ENCODE assay signal across 34 cellular contexts in genomic region chr20:59954718-59955117, GRCh38. TPM values are rescaled to one million over a fixed set of nuclear protein-coding genes. Genes with fewer than 3 reads are reported as not detected.
"Had no signal": no experiment of that assay in that cellular context is flagged by ENCODE, and none has a peak within 500 bp of the region (broad histone marks: within the 10 kb centered on the region; RNA-seq: fewer than 3 reads in every experiment).

No MANE protein-coding gene starts in this region.

- H3K4me3 Mint-ChIP-seq: activated CD4-positive, alpha-beta memory T cell treated with anti-CD3 and anti-CD28 coated beads for 36 hours; activated CD4-positive, alpha-beta T cell treated with anti-CD3 and anti-CD28 coated beads, Interleukin-2, amount 10 ng/mL, durations not matched to agents 24 days and 14 days; activated naive CD4-positive, alpha-beta T cell treated with anti-CD3 and anti-CD28 coated beads for 36 hours; activated naive CD8-positive, alpha-beta T cell treated with anti-CD3 and anti-CD28 coated beads for 36 hours; activated T-helper 1 cell treated with anti-CD3 and anti-CD28 coated beads, Interleukin-12 subunit alpha, Interleukin-12 subunit beta, Interleukin-2, Interleukin-4 antibody, amounts not matched to agents 30 ng/mL and 10 ng/mL and 1 ng/mL, durations not matched to agents 14 hours and 24 hours and 36 hours; nephron; stimulated activated memory B cell treated with anti-CD40 and anti-IgM and Interleukin-4, amounts not matched to agents 10 μg/mL and 1 μg/mL and 100 μg/mL, for 72 hours had no signal

- FAIRE-seq: colon, endometrium, frontal cortex had no signal

- H3K27me3 ChIP-seq: adrenal gland, body of pancreas, ovary, sigmoid colon, testis had no signal

- DNase-seq: activated CD4-positive, alpha-beta memory T cell treated with anti-CD3 and anti-CD28 coated beads for 36 hours; activated CD4-positive, alpha-beta T cell treated with anti-CD3 and anti-CD28 coated beads, Interleukin-2, amount 10 ng/mL, durations not matched to agents 24 days and 14 days; activated CD4-positive, CD25-positive, alpha-beta regulatory T cell treated with anti-CD3 and anti-CD28 coated beads, Interleukin-2, amount 50 U/mL, for 72 hours; activated CD8-positive, alpha-beta memory T cell treated with anti-CD3 and anti-CD28 coated beads, Interleukin-2, amount 50 U/mL, for 4 hours; activated effector memory CD4-positive, alpha-beta T cell treated with anti-CD3 and anti-CD28 coated beads, Interleukin-2, amount 50 U/mL, for 16 hours; activated naive CD4-positive, alpha-beta T cell treated with anti-CD3 and anti-CD28 coated beads for 36 hours; activated naive CD8-positive, alpha-beta T cell treated with anti-CD3 and anti-CD28 coated beads for 36 hours; activated T-cell treated with anti-CD3 and anti-CD28 coated beads, Interleukin-2, amount 50 U/mL, for 1 hour; aorta; body of pancreas; effector CD4-positive, alpha-beta T cell; glutamatergic neuron; islet precursor cell; left ventricle myocardium inferior; ovary; retina; sigmoid colon; stimulated activated CD4-positive, alpha-beta T cell treated with anti-CD3 and anti-CD28 coated beads, Interleukin-1b, Interleukin-23, amount 100 ng/mL, for 48 hours; stimulated activated CD4-positive, alpha-beta T cell treated with anti-CD3 and anti-CD28 coated beads, Interleukin-4, amount 100 ng/mL, for 4 hours; stimulated activated CD8-positive, alpha-beta memory T cell treated with anti-CD3 and anti-CD28 coated beads, Interleukin-4, amount 100 ng/mL, for 48 hours; testis; transverse colon had no signal

- H3K36me3 ChIP-seq: adrenal gland, ovary, WERI-Rb-1 had no signal

- H3K9me3 ChIP-seq: adrenal gland, body of pancreas, left ventricle myocardium inferior, ovary, sigmoid colon, testis, transverse colon had no signal

- H3K4me1 Mint-ChIP-seq: activated CD4-positive, alpha-beta T cell treated with anti-CD3 and anti-CD28 coated beads, Interleukin-2, amount 10 ng/mL, durations not matched to agents 24 days and 14 days; activated naive CD8-positive, alpha-beta T cell treated with anti-CD3 and anti-CD28 coated beads for 36 hours; stimulated activated memory B cell treated with anti-CD40 and anti-IgM and Interleukin-4, amounts not matched to agents 10 μg/mL and 1 μg/mL and 100 μg/mL, for 72 hours had no signal

- H3K4me3 ChIP-seq: adrenal gland, body of pancreas, left ventricle myocardium inferior, lung, ovary, sigmoid colon, smooth muscle cell, testis, transverse colon had no signal

- H3K9me3 Mint-ChIP-seq: activated CD4-positive, alpha-beta memory T cell treated with anti-CD3 and anti-CD28 coated beads for 36 hours; activated CD4-positive, alpha-beta T cell treated with anti-CD3 and anti-CD28 coated beads, Interleukin-2, amount 10 ng/mL, durations not matched to agents 24 days and 14 days; activated naive CD4-positive, alpha-beta T cell treated with anti-CD3 and anti-CD28 coated beads for 36 hours; activated naive CD8-positive, alpha-beta T cell treated with anti-CD3 and anti-CD28 coated beads for 36 hours; activated T-helper 1 cell treated with anti-CD3 and anti-CD28 coated beads, Interleukin-12 subunit alpha, Interleukin-12 subunit beta, Interleukin-2, Interleukin-4 antibody, amounts not matched to agents 30 ng/mL and 10 ng/mL and 1 ng/mL, durations not matched to agents 14 hours and 24 hours and 36 hours; nephron; stimulated activated memory B cell treated with anti-CD40 and anti-IgM and Interleukin-4, amounts not matched to agents 10 μg/mL and 1 μg/mL and 100 μg/mL, for 72 hours had no signal

- H3K36me3 Mint-ChIP-seq: activated CD4-positive, alpha-beta memory T cell treated with anti-CD3 and anti-CD28 coated beads for 36 hours; activated naive CD8-positive, alpha-beta T cell treated with anti-CD3 and anti-CD28 coated beads for 36 hours; stimulated activated memory B cell treated with anti-CD40 and anti-IgM and Interleukin-4, amounts not matched to agents 10 μg/mL and 1 μg/mL and 100 μg/mL, for 72 hours had no signal

- H3K27ac Mint-ChIP-seq: activated CD4-positive, alpha-beta memory T cell treated with anti-CD3 and anti-CD28 coated beads for 36 hours; activated CD4-positive, alpha-beta T cell treated with anti-CD3 and anti-CD28 coated beads, Interleukin-2, amount 10 ng/mL, durations not matched to agents 24 days and 14 days; activated naive CD4-positive, alpha-beta T cell treated with anti-CD3 and anti-CD28 coated beads for 36 hours; activated naive CD8-positive, alpha-beta T cell treated with anti-CD3 and anti-CD28 coated beads for 36 hours; activated T-helper 1 cell treated with anti-CD3 and anti-CD28 coated beads, Interleukin-12 subunit alpha, Interleukin-12 subunit beta, Interleukin-2, Interleukin-4 antibody, amounts not matched to agents 30 ng/mL and 10 ng/mL and 1 ng/mL, durations not matched to agents 14 hours and 24 hours and 36 hours; nephron; progenitor cell of endocrine pancreas; stimulated activated memory B cell treated with anti-CD40 and anti-IgM and Interleukin-4, amounts not matched to agents 10 μg/mL and 1 μg/mL and 100 μg/mL, for 72 hours had no signal

- H3K4me1 ChIP-seq: adrenal gland, sigmoid colon, testis had no signal

- H3K27me3 Mint-ChIP-seq: activated CD4-positive, alpha-beta memory T cell treated with anti-CD3 and anti-CD28 coated beads for 36 hours; activated CD4-positive, alpha-beta T cell treated with anti-CD3 and anti-CD28 coated beads, Interleukin-2, amount 10 ng/mL, durations not matched to agents 24 days and 14 days; activated naive CD8-positive, alpha-beta T cell treated with anti-CD3 and anti-CD28 coated beads for 36 hours; stimulated activated memory B cell treated with anti-CD40 and anti-IgM and Interleukin-4, amounts not matched to agents 10 μg/mL and 1 μg/mL and 100 μg/mL, for 72 hours had no signal

- ATAC-seq: stimulated activated memory B cell treated with anti-CD40 and anti-IgM and Interleukin-4, amounts not matched to agents 10 μg/mL and 1 μg/mL and 100 μg/mL, for 72 hours had no signal

- H3K27ac ChIP-seq: adrenal gland, body of pancreas, left ventricle myocardium inferior, ovary, sigmoid colon, testis, transverse colon, WERI-Rb-1 had no signal

RNA-seq across cellular contexts. Expression of gene CDH26, which starts 3.5 kb away (rescaled TPM):
- total RNA-seq: epithelial cell of proximal tubule had no signal
